ENCODE assay signal across 24 cellular contexts in genomic region chr14:30298266-30298795, GRCh38.
"Had no signal": no experiment of that assay in that cellular context is flagged by ENCODE, and none has a peak within 500 bp of the region (broad histone marks: within the 10 kb centered on the region; RNA-seq: fewer than 3 reads in every experiment).

No MANE protein-coding gene starts in this region.

- H3K4me3 ChIP-seq: gastroesophageal sphincter, heart left ventricle, lower lobe of right lung, sigmoid colon, upper lobe of right lung had no signal

- H3K27ac ChIP-seq: gastroesophageal sphincter, heart left ventricle, lower lobe of right lung, sigmoid colon, testis, upper lobe of right lung had no signal

- DNase-seq: activated CD4-positive, alpha-beta T cell treated with anti-CD3 and anti-CD28 coated beads for 36 hours; activated CD4-positive, alpha-beta T cell treated with anti-CD3 and anti-CD28 coated beads, Interleukin-2, amount 50 U/mL, for 48 hours; activated gamma-delta T cell treated with Interleukin-2 at 50 U/mL for 16 hours; activated T-cell treated with anti-CD3 and anti-CD28 coated beads for 4 hours; amygdala; caudate nucleus; erythroblast; heart left ventricle; left cardiac atrium; lower lobe of right lung; nephron progenitor cell; occipital lobe; posterior cingulate gyrus; sigmoid colon; stimulated activated CD4-positive, alpha-beta T cell treated with anti-CD3 and anti-CD28 coated beads, Interleukin-4, amount 100 ng/mL, for 24 hours; testis; upper lobe of right lung had no signal

- H3K4me3 Mint-ChIP-seq: activated CD4-positive, alpha-beta T cell treated with anti-CD3 and anti-CD28 coated beads for 36 hours; activated naive CD8-positive, alpha-beta T cell; activated T-helper 1 cell treated with anti-CD3 and anti-CD28 coated beads, Interleukin-12 subunit alpha, Interleukin-12 subunit beta, Interleukin-2, Interleukin-4 antibody, amounts not matched to agents 30 ng/mL and 10 ng/mL and 1 ng/mL, durations not matched to agents 14 hours and 24 hours and 36 hours; nephron progenitor cell; stimulated activated memory B cell treated with anti-CD40 and anti-IgM and Interleukin-4, amounts not matched to agents 10 μg/mL and 1 μg/mL and 100 μg/mL, for 72 hours; T-helper 2 cell treated with Interferon-gamma antibody and Interleukin-4, amounts not matched to agents 5 μg/mL and 100 μg/mL, for 36 hours; WTC11 had no signal

- FAIRE-seq: TTC549 had no signal

- H3K27ac Mint-ChIP-seq: activated CD4-positive, alpha-beta T cell treated with anti-CD3 and anti-CD28 coated beads for 36 hours; activated naive CD8-positive, alpha-beta T cell; activated T-helper 1 cell treated with anti-CD3 and anti-CD28 coated beads, Interleukin-12 subunit alpha, Interleukin-12 subunit beta, Interleukin-2, Interleukin-4 antibody, amounts not matched to agents 30 ng/mL and 10 ng/mL and 1 ng/mL, durations not matched to agents 14 hours and 24 hours and 36 hours; nephron progenitor cell; stimulated activated memory B cell treated with anti-CD40 and anti-IgM and Interleukin-4, amounts not matched to agents 10 μg/mL and 1 μg/mL and 100 μg/mL, for 72 hours; T-helper 2 cell treated with Interferon-gamma antibody and Interleukin-4, amounts not matched to agents 5 μg/mL and 100 μg/mL, for 36 hours; WTC11 had no signal

- H3K27me3 ChIP-seq: gastroesophageal sphincter, heart left ventricle, sigmoid colon, testis, upper lobe of right lung had no signal

- H3K36me3 ChIP-seq: gastroesophageal sphincter, heart left ventricle, lower lobe of right lung, sigmoid colon, upper lobe of right lung had no signal

- H3K36me3 Mint-ChIP-seq: activated naive CD8-positive, alpha-beta T cell; stimulated activated memory B cell treated with anti-CD40 and anti-IgM and Interleukin-4, amounts not matched to agents 10 μg/mL and 1 μg/mL and 100 μg/mL, for 72 hours; WTC11 had no signal

- H3K9me3 ChIP-seq: gastroesophageal sphincter, heart left ventricle, lower lobe of right lung, sigmoid colon, testis, upper lobe of right lung had no signal

- H3K4me1 ChIP-seq: gastroesophageal sphincter, sigmoid colon, testis, upper lobe of right lung had no signal

- H3K9me3 Mint-ChIP-seq: activated T-helper 1 cell treated with anti-CD3 and anti-CD28 coated beads, Interleukin-12 subunit alpha, Interleukin-12 subunit beta, Interleukin-2, Interleukin-4 antibody, amounts not matched to agents 30 ng/mL and 10 ng/mL and 1 ng/mL, durations not matched to agents 14 hours and 24 hours and 36 hours; nephron progenitor cell; stimulated activated memory B cell treated with anti-CD40 and anti-IgM and Interleukin-4, amounts not matched to agents 10 μg/mL and 1 μg/mL and 100 μg/mL, for 72 hours; T-helper 2 cell treated with Interferon-gamma antibody and Interleukin-4, amounts not matched to agents 5 μg/mL and 100 μg/mL, for 36 hours; WTC11 had no signal

- H3K4me1 Mint-ChIP-seq: nephron progenitor cell; stimulated activated memory B cell treated with anti-CD40 and anti-IgM and Interleukin-4, amounts not matched to agents 10 μg/mL and 1 μg/mL and 100 μg/mL, for 72 hours had no signal
